Comparison of ENCODE assay signal across 33 cellular contexts in the genomic region with DNA sequence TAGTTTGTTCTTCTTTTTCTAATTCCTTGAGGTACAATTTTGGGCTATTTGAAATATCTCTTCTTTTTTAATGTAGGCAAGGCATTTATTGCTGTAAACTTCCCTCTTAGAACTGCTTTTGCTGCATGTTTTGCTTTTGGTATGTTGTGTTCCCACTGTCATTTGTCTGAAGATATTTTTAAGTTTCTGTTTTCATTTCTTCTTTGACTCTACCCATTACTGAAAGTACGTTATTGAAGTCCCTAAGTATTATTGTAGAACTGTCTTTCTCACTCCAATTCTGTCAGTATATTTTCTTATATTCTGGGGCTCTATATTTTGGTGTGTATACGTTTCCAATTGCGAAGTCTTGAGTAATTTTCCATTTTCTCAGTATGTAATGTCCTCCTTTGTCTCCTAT.
DNase-seq lines count a peak whose midpoint lies in the region; ATAC-seq, FAIRE-seq and TF ChIP-seq lines count a peak whose summit lies in the region.
"Had no signal": no experiment of that assay in that cellular context is flagged by ENCODE, and none has a peak within 500 bp of the region (broad histone marks: within the 10 kb centered on the region; RNA-seq: fewer than 3 reads in every experiment).

No MANE protein-coding gene starts in this region.

- TF ChIP-seq CTCF in GM12878 (IDR thresholded peaks at IDR 0.05 in 2 of 3, conservative IDR thresholded peaks at IDR 0.05 in 1 of 3; ENCODE audit: control insufficient read depth in 2 of 3, extremely low read depth in 1 of 3, insufficient read depth in 1 of 3, low read depth in 3 of 3, low read length in 3 of 3): no peak

- no peaks in the 10 kb centered on the region for H3K79me2 ChIP-seq in GM12878 (ENCODE audit: control insufficient read depth, insufficient read depth, low read length)

- POLR2A ChIA-PET in activated CD4-positive, alpha-beta memory T cell treated with anti-CD3 and anti-CD28 coated beads, Interleukin-2, amount 10 ng/mL, durations not matched to agents 7 days and 5 days (lab: Charles Lee): no interaction called here
- POLR2A ChIA-PET in activated CD4-positive, alpha-beta memory T cell treated with anti-CD3 and anti-CD28 coated beads for 36 hours (lab: Charles Lee): no interaction called here
- POLR2A ChIA-PET in GM12878 (lab: Charles Lee): no interaction called here

- 5% methylated on average over 3 of the region's 3 CpGs for WGBS in GM12878 (ENCODE audit: insufficient coverage, insufficient replicate concordance, low lambda C conversion rate, missing lambda C conversion rate)

- no peaks in the 10 kb centered on the region; the same call in 1 of the 3 replicates for H3K9me3 ChIP-seq in GM12878 (replicated peaks; ENCODE audit: control insufficient read depth, insufficient read depth, low read length)
- H3K9me3 ChIP-seq: colonic mucosa, esophagus muscularis mucosa, neutrophil, psoas muscle, upper lobe of left lung had no signal

- no peak overlapping the region; the same call in 1 of the 2 replicates for H2AFZ ChIP-seq in GM12878 (ENCODE audit: control insufficient read depth, low read depth, low read length)
- H2AFZ ChIP-seq: GM23338 had no signal

- TF ChIP-seq RAD21 in GM12878 (IDR thresholded peaks at IDR 0.05; ENCODE audit: insufficient read depth, low read depth, low read length): no peak

- peaks cover 3% of the 10 kb centered on the region for H3K9me3 Mint-ChIP-seq in activated CD4-positive, alpha-beta memory T cell treated with anti-CD3 and anti-CD28 coated beads, Interleukin-2, amount 10 ng/mL, durations not matched to agents 7 days and 5 days
- no peaks in the 10 kb centered on the region for H3K9me3 Mint-ChIP-seq in activated CD4-positive, alpha-beta memory T cell treated with anti-CD3 and anti-CD28 coated beads for 36 hours
- H3K9me3 Mint-ChIP-seq: CD8-positive, alpha-beta T cell; T-helper 2 cell treated with Interferon-gamma antibody and Interleukin-4, amounts not matched to agents 5 μg/mL and 100 μg/mL, for 36 hours had no signal

- peaks cover 10% of the 10 kb centered on the region for H3K36me3 Mint-ChIP-seq in activated CD4-positive, alpha-beta memory T cell treated with anti-CD3 and anti-CD28 coated beads, Interleukin-2, amount 10 ng/mL, durations not matched to agents 7 days and 5 days (ENCODE audit: low read depth)
- peaks cover 8% of the 10 kb centered on the region for H3K36me3 Mint-ChIP-seq in activated CD4-positive, alpha-beta memory T cell treated with anti-CD3 and anti-CD28 coated beads for 36 hours

- peak overlapping the region; percentile 48 for H3K27ac Mint-ChIP-seq in activated CD4-positive, alpha-beta memory T cell treated with anti-CD3 and anti-CD28 coated beads, Interleukin-2, amount 10 ng/mL, durations not matched to agents 7 days and 5 days
- no peak overlapping the region for H3K27ac Mint-ChIP-seq in activated CD4-positive, alpha-beta memory T cell treated with anti-CD3 and anti-CD28 coated beads for 36 hours
- H3K27ac Mint-ChIP-seq: CD8-positive, alpha-beta T cell; endodermal cell; GM23338; T-helper 2 cell treated with Interferon-gamma antibody and Interleukin-4, amounts not matched to agents 5 μg/mL and 100 μg/mL, for 36 hours had no signal

- no peaks in the 10 kb centered on the region for H3K27me3 Mint-ChIP-seq in activated CD4-positive, alpha-beta memory T cell treated with anti-CD3 and anti-CD28 coated beads, Interleukin-2, amount 10 ng/mL, durations not matched to agents 7 days and 5 days
- no peaks in the 10 kb centered on the region for H3K27me3 Mint-ChIP-seq in activated CD4-positive, alpha-beta memory T cell treated with anti-CD3 and anti-CD28 coated beads for 36 hours

- H3K9ac ChIP-seq in GM12878 (ENCODE audit: control insufficient read depth, insufficient read depth, low read length): no peak overlapping the region

- H3K27me3 ChIP-seq in GM12878 (replicated peaks in 1 of 2; ENCODE audit: control insufficient read depth in 2 of 2, insufficient read depth in 2 of 2, low read length in 1 of 2): no peaks in the 10 kb centered on the region
- H3K27me3 ChIP-seq: colonic mucosa, left lung, neutrophil, upper lobe of left lung had no signal

- intact Hi-C loops in activated CD4-positive, alpha-beta memory T cell treated with anti-CD3 and anti-CD28 coated beads for 36 hours (cut with micrococcal nuclease): no loop called here
- intact Hi-C loops in GM12878 (cut with micrococcal nuclease; ENCODE audit: unreplicated experiment): no loop called here

- SMC1A ChIA-PET in GM12878 (lab: Charles Lee; ENCODE audit: uncharacterized antibody, unreplicated experiment): no interaction called here

- no peak for TF ChIP-seq EP300 in GM12878 (IDR thresholded peaks at IDR 0.05; ENCODE audit: borderline replicate concordance in 1 of 2, control insufficient read depth in 1 of 2, low read depth in 2 of 2, low read length in 2 of 2)

- H3K4me3 Mint-ChIP-seq in activated CD4-positive, alpha-beta memory T cell treated with anti-CD3 and anti-CD28 coated beads, Interleukin-2, amount 10 ng/mL, durations not matched to agents 7 days and 5 days: no peak overlapping the region
- H3K4me3 Mint-ChIP-seq in activated CD4-positive, alpha-beta memory T cell treated with anti-CD3 and anti-CD28 coated beads for 36 hours: no peak overlapping the region
- H3K4me3 Mint-ChIP-seq: CD8-positive, alpha-beta T cell; endodermal cell; GM23338; T-helper 2 cell treated with Interferon-gamma antibody and Interleukin-4, amounts not matched to agents 5 μg/mL and 100 μg/mL, for 36 hours had no signal

- peak overlapping the region; percentile 30; the same call in 1 of the 2 replicates for H3K4me3 ChIP-seq in GM12878
- H3K4me3 ChIP-seq: A549, colonic mucosa, esophagus muscularis mucosa, GM23338, left lung, psoas muscle, upper lobe of left lung had no signal

- DNase-seq in activated CD4-positive, alpha-beta memory T cell treated with anti-CD3 and anti-CD28 coated beads, Interleukin-2, amount 10 ng/mL, durations not matched to agents 7 days and 5 days: no peak
- no peak for DNase-seq in activated CD4-positive, alpha-beta memory T cell treated with anti-CD3 and anti-CD28 coated beads for 36 hours
- peak; percentile 31 for DNase-seq in GM12878 (ENCODE audit: low read depth, low spot score)
- DNase-seq in germinal center (ENCODE audit: low spot score): no peak
- DNase-seq in caudate nucleus (lab: John Stamatoyannopoulos, UW): no peak
- DNase-seq: activated CD4-positive, alpha-beta T cell treated with anti-CD3 and anti-CD28 coated beads, Interleukin-2, amount 50 U/mL, for 4 hours; activated gamma-delta T cell treated with Interleukin-2 at 50 U/mL for 16 hours; amniotic stem cell; CD8-positive, alpha-beta T cell; colonic mucosa; DMS 273 treated with DMSO at 0.1 percent for 48 hours; endodermal cell; hypothalamus; left lung; mesendoderm; NCI-H1105 treated with DMSO at 0.1 percent for 48 hours; NCI-H2081 treated with DMSO at 0.1 percent for 48 hours; NCI-H345; NCI-H748 treated with DMSO at 0.1 percent for 48 hours; psoas muscle; stimulated activated CD4-positive, alpha-beta T cell treated with anti-CD3 and anti-CD28 coated beads, Interleukin-15, amount 100 ng/mL, for 24 hours; upper lobe of left lung had no signal

- H3K27ac ChIP-seq in GM12878 (ENCODE audit: control insufficient read depth, insufficient read depth): peak overlapping the region; percentile 73
- H3K27ac ChIP-seq in caudate nucleus (ENCODE audit: low read depth, low read length): no peak overlapping the region
- H3K27ac ChIP-seq: A549, colonic mucosa, esophagus muscularis mucosa, left lung, neutrophil, psoas muscle, upper lobe of left lung, VCaP had no signal

- no peaks in the 10 kb centered on the region for H3K36me3 ChIP-seq in GM12878 (ENCODE audit: control insufficient read depth in 2 of 2, insufficient read depth in 2 of 2, low read length in 1 of 2)
- H3K36me3 ChIP-seq: colonic mucosa, left lung, neutrophil had no signal

- ATAC-seq in GM19351 (IDR thresholded peaks at IDR 0.05; ENCODE audit: unreplicated experiment): peak; percentile 56
- peak; percentile 58 for ATAC-seq in HG03066 (IDR thresholded peaks at IDR 0.05; ENCODE audit: low read depth, unreplicated experiment)
- peak; percentile 87 for ATAC-seq in GM12878
- no peak for ATAC-seq in HG02852 (IDR thresholded peaks at IDR 0.05; ENCODE audit: unreplicated experiment)
- ATAC-seq: A549; CD8-positive, alpha-beta T cell; GM23338; left lung; psoas muscle; SK-N-SH treated with all-trans-retinoic acid at 6 μM for 48 hours had no signal

- CTCF ChIA-PET in activated CD4-positive, alpha-beta memory T cell treated with anti-CD3 and anti-CD28 coated beads, Interleukin-2, amount 10 ng/mL, durations not matched to agents 7 days and 5 days (lab: Charles Lee): no interaction called here
- CTCF ChIA-PET in activated CD4-positive, alpha-beta memory T cell treated with anti-CD3 and anti-CD28 coated beads for 36 hours (lab: Charles Lee): no interaction called here
- CTCF ChIA-PET in GM12878 (lab: Yijun Ruan, JAX): no interaction called here

- peaks cover 5% of the 10 kb centered on the region; the same call in 1 of the 2 replicates for H3K4me1 ChIP-seq in GM12878 (ENCODE audit: control insufficient read depth, insufficient read depth, low read length)
- H3K4me1 ChIP-seq: A549, colonic mucosa, esophagus muscularis mucosa, left lung, psoas muscle, upper lobe of left lung had no signal

- peak; percentile 59 for FAIRE-seq in GM12878 (lab: Jason Lieb, UNC)
- FAIRE-seq: frontal cortex had no signal

- peak overlapping the region; percentile 42; the same call in 1 of the 2 replicates for H3K4me2 ChIP-seq in GM12878 (ENCODE audit: control insufficient read depth, insufficient read depth)
- H3K4me2 ChIP-seq: A549, GM23338 had no signal

- no TSS peak for BruUV-seq in GM12878 (replicated peaks; lab: Mats Ljungman, UMichigan)

- H4K20me1 ChIP-seq in GM12878 (ENCODE audit: control insufficient read depth, insufficient read depth): no peaks in the 10 kb centered on the region

- peaks cover 15% of the 10 kb centered on the region for H3K4me1 Mint-ChIP-seq in activated CD4-positive, alpha-beta memory T cell treated with anti-CD3 and anti-CD28 coated beads, Interleukin-2, amount 10 ng/mL, durations not matched to agents 7 days and 5 days
- peaks cover 4% of the 10 kb centered on the region for H3K4me1 Mint-ChIP-seq in activated CD4-positive, alpha-beta memory T cell treated with anti-CD3 and anti-CD28 coated beads for 36 hours (ENCODE audit: low read depth)
- H3K4me1 Mint-ChIP-seq: endodermal cell, GM23338 had no signal

- TF ChIP-seq POLR2A in GM12878 (IDR thresholded peaks at IDR 0.05; ENCODE audit: low read depth, low read length): no peak

- in situ Hi-C loops in GM12878 (cut with MboI): no loop called here

- RAD21 ChIA-PET in GM12878 (lab: Charles Lee; ENCODE audit: unreplicated experiment): no interaction called here

TF ChIP-seq in GM12878, 131 proteins besides CTCF, POLR2A, EP300 and RAD21 (continues in another document):
- TF ChIP-seq MEF2A (IDR thresholded peaks at IDR 0.05; ENCODE audit: insufficient read depth, low read depth, low read length): no peak
- TF ChIP-seq GABPA (IDR thresholded peaks at IDR 0.05; ENCODE audit: low read depth): no peak
- no peak for TF ChIP-seq TARDBP (IDR thresholded peaks at IDR 0.05; ENCODE audit: borderline replicate concordance)
